18 cellular contexts compared by ENCODE assay signal in the genomic region with DNA sequence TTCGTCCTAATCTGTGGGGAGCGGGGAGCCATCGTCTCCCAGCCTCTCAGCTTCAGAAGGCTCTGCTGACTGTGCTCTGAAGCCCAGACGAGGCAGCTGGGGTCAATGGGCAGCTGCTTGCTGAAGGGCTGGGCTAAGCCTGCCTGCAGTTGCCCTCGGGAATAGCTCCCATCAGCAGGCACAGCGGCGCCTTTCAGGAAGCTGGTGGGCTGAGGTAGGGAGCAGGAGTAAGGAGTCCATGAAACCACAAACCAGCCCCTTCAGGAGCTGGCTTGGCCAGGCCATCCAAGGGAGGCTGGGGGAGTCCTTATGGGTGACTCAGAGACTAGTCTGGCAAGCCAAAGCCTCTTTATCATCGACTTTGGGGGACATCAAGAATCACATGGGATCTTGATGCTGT.
DNase-seq lines count a peak whose midpoint lies in the region; ATAC-seq and TF ChIP-seq lines count a peak whose summit lies in the region.
"Had no signal": no experiment of that assay in that cellular context is flagged by ENCODE, and none has a peak within 500 bp of the region (broad histone marks: within the 10 kb centered on the region; RNA-seq: fewer than 3 reads in every experiment).

No MANE protein-coding gene starts in this region.

- peak; percentile 66 for DNase-seq in DMS79 treated with DMSO at 0.1 percent for 48 hours (lab: John Stamatoyannopoulos, UW)
- peak; percentile 15 for DNase-seq in NCI-H69 (lab: John Stamatoyannopoulos, UW)
- DNase-seq in fibroblast of mammary gland (ENCODE audit: low read depth): peak; percentile 56
- peak; percentile 18 for DNase-seq in non-pigmented ciliary epithelial cell (ENCODE audit: low read depth)
- DNase-seq in SKM-1 (lab: John Stamatoyannopoulos, UW; ENCODE audit: unreplicated experiment): no peak
- no peak for DNase-seq in ureter (ENCODE audit: low spot score)
- DNase-seq: activated CD4-positive, CD25-positive, alpha-beta regulatory T cell; activated gamma-delta T cell treated with Interleukin-2 at 50 U/mL for 16 hours; cortex of kidney; heart right ventricle; mucosa of descending colon; NCI-H2029 treated with DMSO at 0.1 percent for 48 hours; ovary; stimulated activated naive CD4-positive, alpha-beta T cell treated with Interleukin-2 at 50 U/mL for 16 hours had no signal

- no peak for TF ChIP-seq CTCF in fibroblast of mammary gland (conservative IDR thresholded peaks at IDR 0.05; ENCODE audit: control insufficient read depth, insufficient read depth, low read depth, low read length)

- H3K4me3 ChIP-seq in fibroblast of mammary gland (ENCODE audit: control insufficient read depth, low read depth, low read length): no peak overlapping the region
- H3K4me3 ChIP-seq: ascending aorta, heart right ventricle, mucosa of descending colon, ovary, Peyer's patch had no signal

- ATAC-seq in HG02798 (IDR thresholded peaks at IDR 0.05; ENCODE audit: poor library complexity, unreplicated experiment) (no peak), HG03439 (IDR thresholded peaks at IDR 0.05; ENCODE audit: unreplicated experiment) (no peak)
- ATAC-seq: heart right ventricle, mucosa of descending colon had no signal

Comparison
In these comparisons a context has a peak if more than half of its experiments do, and no peak if none do; other contexts are left out.
1. DNase-seq: peak in DMS79 treated with DMSO at 0.1 percent for 48 hours (single experiment), NCI-H69 (single experiment), fibroblast of mammary gland (single experiment) and non-pigmented ciliary epithelial cell (single experiment); none in SKM-1 (single experiment) and ureter (single experiment).